14 cellular contexts compared by ENCODE assay signal in genomic region chr2:73237168-73237567, GRCh38. TPM values are rescaled to one million over a fixed set of nuclear protein-coding genes. Genes with fewer than 3 reads are reported as not detected.
A peak's percentile ranks its signal among the peaks of the same experiment; 100 is the strongest.
DNase-seq lines count a peak whose midpoint lies in the region; ATAC-seq and TF ChIP-seq lines count a peak whose summit lies in the region.
"Had no signal": no experiment of that assay in that cellular context is flagged by ENCODE, and none has a peak within 500 bp of the region (broad histone marks: within the 10 kb centered on the region; RNA-seq: fewer than 3 reads in every experiment).

No MANE protein-coding gene starts in this region.

- CTCF ChIA-PET in activated CD8-positive, alpha-beta T cell treated with anti-CD3 and anti-CD28 coated beads, Interleukin-2, amount 10 ng/mL, durations not matched to agents 7 days and 5 days (lab: Charles Lee), result interaction anchor here (4.2 to 5.0 kb wide), 2 partner anchors 24 to 53 kb away, joined by 26 to 30 read pairs; partner anchors contain the start of gene SMYD5

- DNase-seq in activated T-cell treated with anti-CD3 and anti-CD28 coated beads, Interleukin-2, amount 50 U/mL, for 72 hours, result no peak
- no peak for DNase-seq in activated T-cell treated with anti-CD3 and anti-CD28 coated beads, Interleukin-2, amount 50 U/mL, for 1 hour
- DNase-seq in activated CD8-positive, alpha-beta T cell treated with anti-CD3 and anti-CD28 coated beads, Interleukin-2, amount 10 ng/mL, durations not matched to agents 7 days and 5 days, result no peak
- no peak for DNase-seq in stimulated activated effector memory CD8-positive, alpha-beta T cell treated with anti-CD3 and anti-CD28 coated beads, Interleukin-12 subunit alpha, Interleukin-12 subunit beta, amount 100 ng/mL, for 72 hours (ENCODE audit: low spot score in 2 of 2)
- DNase-seq in coronary artery (ENCODE audit: low spot score) (no peak), NCI-H510A (lab: John Stamatoyannopoulos, UW) (no peak)
- DNase-seq: DMS53, heart right ventricle, NCI-H1092 treated with DMSO at 0.1 percent for 48 hours, NCI-H226, spleen had no signal

- H3K9me3 Mint-ChIP-seq in activated T-cell treated with anti-CD3 and anti-CD28 coated beads, Interleukin-2, amount 50 U/mL, for 72 hours, result no peaks in the 10 kb centered on the region
- H3K9me3 Mint-ChIP-seq in activated CD8-positive, alpha-beta T cell treated with anti-CD3 and anti-CD28 coated beads, Interleukin-2, amount 10 ng/mL, durations not matched to agents 7 days and 5 days (ENCODE audit: insufficient read depth), result no peaks in the 10 kb centered on the region
- no peaks in the 10 kb centered on the region for H3K9me3 Mint-ChIP-seq in stimulated activated effector memory CD8-positive, alpha-beta T cell treated with anti-CD3 and anti-CD28 coated beads, Interleukin-12 subunit alpha, Interleukin-12 subunit beta, amount 100 ng/mL, for 72 hours

- no peak for TF ChIP-seq CTCF in coronary artery (IDR thresholded peaks at IDR 0.05)

- peaks cover 8 to 18% of the 10 kb centered on the region in 2 donors for H3K36me3 Mint-ChIP-seq in activated T-cell treated with anti-CD3 and anti-CD28 coated beads, Interleukin-2, amount 50 U/mL, for 72 hours (ENCODE audit: insufficient read depth in 2 of 2)
- H3K36me3 Mint-ChIP-seq in activated CD8-positive, alpha-beta T cell treated with anti-CD3 and anti-CD28 coated beads, Interleukin-2, amount 10 ng/mL, durations not matched to agents 7 days and 5 days (ENCODE audit: low read depth), result peaks cover 34% of the 10 kb centered on the region
- H3K36me3 Mint-ChIP-seq in stimulated activated effector memory CD8-positive, alpha-beta T cell treated with anti-CD3 and anti-CD28 coated beads, Interleukin-12 subunit alpha, Interleukin-12 subunit beta, amount 100 ng/mL, for 72 hours, result peaks cover 90% of the 10 kb centered on the region

- H3K27ac Mint-ChIP-seq in activated T-cell treated with anti-CD3 and anti-CD28 coated beads, Interleukin-2, amount 50 U/mL, for 72 hours, result peak overlapping the region; percentile 96
- peak overlapping the region; percentile 9 for H3K27ac Mint-ChIP-seq in activated CD8-positive, alpha-beta T cell treated with anti-CD3 and anti-CD28 coated beads, Interleukin-2, amount 10 ng/mL, durations not matched to agents 7 days and 5 days
- H3K27ac Mint-ChIP-seq in stimulated activated effector memory CD8-positive, alpha-beta T cell treated with anti-CD3 and anti-CD28 coated beads, Interleukin-12 subunit alpha, Interleukin-12 subunit beta, amount 100 ng/mL, for 72 hours, result peak overlapping the region; percentile 51

- H3K4me1 Mint-ChIP-seq in activated T-cell treated with anti-CD3 and anti-CD28 coated beads, Interleukin-2, amount 50 U/mL, for 72 hours (ENCODE audit: low read depth), result peaks cover 47% of the 10 kb centered on the region
- peaks cover 46% of the 10 kb centered on the region for H3K4me1 Mint-ChIP-seq in activated CD8-positive, alpha-beta T cell treated with anti-CD3 and anti-CD28 coated beads, Interleukin-2, amount 10 ng/mL, durations not matched to agents 7 days and 5 days (ENCODE audit: low read depth)
- peaks cover 44% of the 10 kb centered on the region for H3K4me1 Mint-ChIP-seq in stimulated activated effector memory CD8-positive, alpha-beta T cell treated with anti-CD3 and anti-CD28 coated beads, Interleukin-12 subunit alpha, Interleukin-12 subunit beta, amount 100 ng/mL, for 72 hours

- no peak overlapping the region for H3K4me3 ChIP-seq in coronary artery
- H3K4me3 ChIP-seq: heart right ventricle, spleen had no signal

- H3K27ac ChIP-seq in coronary artery, result no peak overlapping the region
- H3K27ac ChIP-seq: spleen had no signal

- H3K4me3 Mint-ChIP-seq in activated T-cell treated with anti-CD3 and anti-CD28 coated beads, Interleukin-2, amount 50 U/mL, for 72 hours, result peak overlapping the region; percentile 96 to 97
- no peak overlapping the region for H3K4me3 Mint-ChIP-seq in activated CD8-positive, alpha-beta T cell treated with anti-CD3 and anti-CD28 coated beads, Interleukin-2, amount 10 ng/mL, durations not matched to agents 7 days and 5 days
- H3K4me3 Mint-ChIP-seq in stimulated activated effector memory CD8-positive, alpha-beta T cell treated with anti-CD3 and anti-CD28 coated beads, Interleukin-12 subunit alpha, Interleukin-12 subunit beta, amount 100 ng/mL, for 72 hours, result peak overlapping the region; percentile 81

- H3K27me3 Mint-ChIP-seq in activated T-cell treated with anti-CD3 and anti-CD28 coated beads, Interleukin-2, amount 50 U/mL, for 72 hours (ENCODE audit: low read depth), result no peaks in the 10 kb centered on the region
- no peaks in the 10 kb centered on the region for H3K27me3 Mint-ChIP-seq in activated CD8-positive, alpha-beta T cell treated with anti-CD3 and anti-CD28 coated beads, Interleukin-2, amount 10 ng/mL, durations not matched to agents 7 days and 5 days (ENCODE audit: low read depth)

- ATAC-seq in activated T-cell treated with anti-CD3 and anti-CD28 coated beads, Interleukin-2, amount 50 U/mL, for 72 hours (replicated peaks in 1 of 2), result no peak
- no peak for ATAC-seq in activated CD8-positive, alpha-beta T cell treated with anti-CD3 and anti-CD28 coated beads, Interleukin-2, amount 10 ng/mL, durations not matched to agents 7 days and 5 days
- no peak for ATAC-seq in stimulated activated effector memory CD8-positive, alpha-beta T cell treated with anti-CD3 and anti-CD28 coated beads, Interleukin-12 subunit alpha, Interleukin-12 subunit beta, amount 100 ng/mL, for 72 hours
- ATAC-seq: heart right ventricle had no signal

- POLR2A ChIA-PET in activated CD8-positive, alpha-beta T cell treated with anti-CD3 and anti-CD28 coated beads, Interleukin-2, amount 10 ng/mL, durations not matched to agents 7 days and 5 days (lab: Charles Lee), result no interaction called here

RNA-seq across cellular contexts. Expression of gene CCT7, which starts 3.1 kb away (rescaled TPM):
- total RNA-seq in activated T-cell treated with anti-CD3 and anti-CD28 coated beads, Interleukin-2, amount 50 U/mL, for 72 hours, result 100 to 1,000 TPM; 305 to 384 TPM
- total RNA-seq in activated CD8-positive, alpha-beta T cell treated with anti-CD3 and anti-CD28 coated beads, Interleukin-2, amount 10 ng/mL, durations not matched to agents 7 days and 5 days, result 100 to 1,000 TPM; 347 to 362 TPM

RNA-seq across cellular contexts. Expression of gene PRADC1, which starts 4.1 kb away (rescaled TPM):
- 10 to 100 TPM; 15.0 to 17.3 TPM for total RNA-seq in activated T-cell treated with anti-CD3 and anti-CD28 coated beads, Interleukin-2, amount 50 U/mL, for 72 hours
- total RNA-seq in activated CD8-positive, alpha-beta T cell treated with anti-CD3 and anti-CD28 coated beads, Interleukin-2, amount 10 ng/mL, durations not matched to agents 7 days and 5 days, result 10 to 100 TPM; 19.0 to 19.1 TPM

RNA-seq across cellular contexts. Expression of gene SMYD5, which starts 23.1 kb away (rescaled TPM):
- 10 to 100 TPM; 32.5 to 35.4 TPM for total RNA-seq in activated T-cell treated with anti-CD3 and anti-CD28 coated beads, Interleukin-2, amount 50 U/mL, for 72 hours
- total RNA-seq in activated CD8-positive, alpha-beta T cell treated with anti-CD3 and anti-CD28 coated beads, Interleukin-2, amount 10 ng/mL, durations not matched to agents 7 days and 5 days, result 10 to 100 TPM; 16.6 to 21.3 TPM

RNA-seq across cellular contexts. Expression of gene NOTO, which starts 34.8 kb away (rescaled TPM):
- not detected for total RNA-seq in activated T-cell treated with anti-CD3 and anti-CD28 coated beads, Interleukin-2, amount 50 U/mL, for 72 hours
- total RNA-seq in activated CD8-positive, alpha-beta T cell treated with anti-CD3 and anti-CD28 coated beads, Interleukin-2, amount 10 ng/mL, durations not matched to agents 7 days and 5 days, result not detected
- total RNA-seq: cardiac septum, heart right ventricle, liver, omental fat pad, spleen had no signal

RNA-seq across cellular contexts. Expression of gene FBXO41, which starts 47.1 kb away (rescaled TPM):
- 10 to 100 TPM; 19.8 to 22.9 TPM for total RNA-seq in activated T-cell treated with anti-CD3 and anti-CD28 coated beads, Interleukin-2, amount 50 U/mL, for 72 hours
- 10 to 100 TPM; 32.0 to 32.3 TPM for total RNA-seq in activated CD8-positive, alpha-beta T cell treated with anti-CD3 and anti-CD28 coated beads, Interleukin-2, amount 10 ng/mL, durations not matched to agents 7 days and 5 days

Comparison
In these comparisons a context has a peak if more than half of its experiments do, and no peak if none do; other contexts are left out.
1. H3K27ac Mint-ChIP-seq: peak in every context shown above with its lines; median percentile 96 in activated T-cell treated with anti-CD3 and anti-CD28 coated beads, Interleukin-2, amount 50 U/mL, for 72 hours; 51 in stimulated activated effector memory CD8-positive, alpha-beta T cell treated with anti-CD3 and anti-CD28 coated beads, Interleukin-12 subunit alpha, Interleukin-12 subunit beta, amount 100 ng/mL, for 72 hours; 9 in activated CD8-positive, alpha-beta T cell treated with anti-CD3 and anti-CD28 coated beads, Interleukin-2, amount 10 ng/mL, durations not matched to agents 7 days and 5 days.